1 cellular context compared by ENCODE assay signal in the genomic region with DNA sequence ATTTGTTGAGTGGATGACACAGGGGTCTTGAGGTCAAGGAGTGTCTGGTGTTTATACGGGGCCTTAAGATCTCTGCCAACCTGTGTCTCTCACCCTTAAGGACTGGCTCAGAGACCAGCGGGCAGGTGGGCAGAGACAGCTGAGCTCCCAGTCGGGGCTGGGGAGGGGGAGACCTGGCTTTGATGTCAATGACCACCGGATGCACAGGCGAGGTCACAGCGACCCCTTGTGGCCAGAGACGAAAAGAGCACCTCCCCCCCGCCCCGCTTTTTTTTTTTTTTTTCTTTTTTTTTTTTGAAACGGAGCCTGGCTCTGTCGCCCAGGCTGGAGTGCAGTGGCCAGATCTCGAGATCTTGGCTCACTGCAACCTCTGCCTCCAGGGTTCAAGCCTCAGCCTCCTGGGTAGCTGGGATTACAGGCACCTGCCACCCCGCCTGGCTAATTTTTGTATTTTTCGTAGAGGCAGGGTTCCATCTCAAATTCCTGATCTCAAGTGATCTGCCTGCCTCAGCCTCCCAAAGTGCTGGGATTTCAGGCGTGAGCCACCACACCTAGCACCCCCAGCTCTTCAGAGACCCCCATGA.
TF ChIP-seq lines count a peak whose summit lies in the region.

No MANE protein-coding gene starts in this region.

TF ChIP-seq in HepG2, 621 proteins besides CTCF, POLR2A, EP300 and RAD21:
- TF ChIP-seq ATM (IDR thresholded peaks at IDR 0.05; ENCODE audit: borderline replicate concordance) = no peak
- TF ChIP-seq ZNF441 (CRISPR knock-in tag; IDR thresholded peaks at IDR 0.05; ENCODE audit: borderline replicate concordance) = peak; percentile 54; the same call in 1 of the 2 replicates
- peak; percentile 53 for TF ChIP-seq STAG1 (CRISPR knock-in tag; IDR thresholded peaks at IDR 0.05)
- TF ChIP-seq XRCC5 (optimal IDR thresholded peaks at IDR 0.05; ENCODE audit: low read length) = peak; percentile 22
- no peak for TF ChIP-seq FOXK2 (IDR thresholded peaks at IDR 0.05)
- TF ChIP-seq MAZ (IDR thresholded peaks at IDR 0.05; ENCODE audit: borderline replicate concordance, low read depth, low read length) = peak; percentile 47; the same call in 1 of the 2 replicates
- TF ChIP-seq MAZ (CRISPR knock-in tag; IDR thresholded peaks at IDR 0.05; ENCODE audit: low read depth) = no peak
- TF ChIP-seq, protein P1, sequence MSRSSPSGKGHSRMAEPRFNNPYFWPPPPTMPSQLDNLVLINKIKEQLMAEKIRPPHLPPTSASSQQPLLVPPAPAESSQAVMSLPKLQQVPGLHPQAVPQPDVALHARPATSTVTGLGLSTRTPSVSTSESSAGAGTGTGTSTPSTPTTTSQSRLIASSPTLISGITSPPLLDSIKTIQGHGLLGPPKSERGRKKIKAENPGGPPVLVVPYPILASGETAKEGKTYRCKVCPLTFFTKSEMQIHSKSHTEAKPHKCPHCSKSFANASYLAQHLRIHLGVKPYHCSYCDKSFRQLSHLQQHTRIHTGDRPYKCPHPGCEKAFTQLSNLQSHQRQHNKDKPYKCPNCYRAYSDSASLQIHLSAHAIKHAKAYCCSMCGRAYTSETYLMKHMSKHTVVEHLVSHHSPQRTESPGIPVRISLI (CRISPR knock-in tag; IDR thresholded peaks at IDR 0.05; ENCODE audit: borderline replicate concordance) = peak; percentile 96
- TF ChIP-seq, protein P2, sequence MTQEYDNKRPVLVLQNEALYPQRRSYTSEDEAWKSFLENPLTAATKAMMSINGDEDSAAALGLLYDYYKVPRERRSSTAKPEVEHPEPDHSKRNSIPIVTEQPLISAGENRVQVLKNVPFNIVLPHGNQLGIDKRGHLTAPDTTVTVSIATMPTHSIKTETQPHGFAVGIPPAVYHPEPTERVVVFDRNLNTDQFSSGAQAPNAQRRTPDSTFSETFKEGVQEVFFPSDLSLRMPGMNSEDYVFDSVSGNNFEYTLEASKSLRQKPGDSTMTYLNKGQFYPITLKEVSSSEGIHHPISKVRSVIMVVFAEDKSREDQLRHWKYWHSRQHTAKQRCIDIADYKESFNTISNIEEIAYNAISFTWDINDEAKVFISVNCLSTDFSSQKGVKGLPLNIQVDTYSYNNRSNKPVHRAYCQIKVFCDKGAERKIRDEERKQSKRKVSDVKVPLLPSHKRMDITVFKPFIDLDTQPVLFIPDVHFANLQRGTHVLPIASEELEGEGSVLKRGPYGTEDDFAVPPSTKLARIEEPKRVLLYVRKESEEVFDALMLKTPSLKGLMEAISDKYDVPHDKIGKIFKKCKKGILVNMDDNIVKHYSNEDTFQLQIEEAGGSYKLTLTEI (CRISPR knock-in tag; conservative IDR thresholded peaks at IDR 0.05) = no peak
- TF ChIP-seq PTBP1 (IDR thresholded peaks at IDR 0.05; ENCODE audit: low read depth, low read length, poor library complexity, severe bottlenecking) = peak; percentile 75
- no peak for TF ChIP-seq ZBTB7B (CRISPR knock-in tag; IDR thresholded peaks at IDR 0.05)
- TF ChIP-seq, protein P3, sequence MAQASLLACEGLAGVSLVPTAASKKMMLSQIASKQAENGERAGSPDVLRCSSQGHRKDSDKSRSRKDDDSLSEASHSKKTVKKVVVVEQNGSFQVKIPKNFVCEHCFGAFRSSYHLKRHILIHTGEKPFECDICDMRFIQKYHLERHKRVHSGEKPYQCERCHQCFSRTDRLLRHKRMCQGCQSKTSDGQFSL (CRISPR knock-in tag; IDR thresholded peaks at IDR 0.05) = peak; percentile 73; the same call in 1 of the 2 replicates
